ENCODE assay signal across 1 cellular context in genomic region chr12:27610380-27610779, GRCh38.
TF ChIP-seq lines count a peak whose summit lies in the region.

No MANE protein-coding gene starts in this region.

TF ChIP-seq in GM23338, 12 proteins besides CTCF, POLR2A, EP300 and RAD21 (continued from another document):
- no peak for TF ChIP-seq REST (IDR thresholded peaks at IDR 0.05; ENCODE audit: unreplicated experiment)
- no peak for TF ChIP-seq POLR2AphosphoS5 (IDR thresholded peaks at IDR 0.05; ENCODE audit: low read depth)
- no peak for TF ChIP-seq NANOG (IDR thresholded peaks at IDR 0.05; ENCODE audit: borderline replicate concordance)
- TF ChIP-seq ETS1 (IDR thresholded peaks at IDR 0.05): no peak
- TF ChIP-seq STAT1 (IDR thresholded peaks at IDR 0.05; ENCODE audit: unreplicated experiment): no peak
- no peak for TF ChIP-seq EZH2phosphoT487 (IDR thresholded peaks at IDR 0.05; ENCODE audit: unreplicated experiment)
- TF ChIP-seq JUNB (IDR thresholded peaks at IDR 0.05; ENCODE audit: unreplicated experiment): no peak
